20 cellular contexts compared by ENCODE assay signal in the genomic region with DNA sequence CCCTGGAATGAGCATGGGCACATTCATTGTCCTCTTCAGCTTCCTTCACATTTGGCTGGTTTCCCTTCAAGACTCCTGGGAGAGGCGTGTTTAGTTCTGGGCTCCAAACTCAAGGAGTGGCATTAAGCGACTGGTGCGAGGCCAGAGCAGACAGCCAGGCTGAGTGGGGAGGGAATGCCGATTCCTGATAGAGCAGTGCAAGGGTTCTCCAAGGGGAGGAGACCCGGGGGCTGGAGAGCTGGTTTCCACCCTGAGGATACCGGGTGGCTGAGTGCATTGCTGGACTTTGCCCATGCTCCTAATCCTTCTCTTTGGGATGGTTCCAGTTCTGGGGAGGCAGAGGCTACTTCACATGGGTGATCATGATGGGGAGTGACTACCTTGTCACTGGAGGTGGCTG.
DNase-seq lines count a peak whose midpoint lies in the region; ATAC-seq and TF ChIP-seq lines count a peak whose summit lies in the region.
"Had no signal": no experiment of that assay in that cellular context is flagged by ENCODE, and none has a peak within 500 bp of the region (broad histone marks: within the 10 kb centered on the region; RNA-seq: fewer than 3 reads in every experiment).

No MANE protein-coding gene starts in this region.

- TF ChIP-seq CTCF in endodermal cell (conservative IDR thresholded peaks at IDR 0.05), result no peak
- no peak for TF ChIP-seq CTCF in neural crest cell (conservative IDR thresholded peaks at IDR 0.05)

- H3K36me3 Mint-ChIP-seq in endodermal cell (ENCODE audit: low read depth) (no peaks in the 10 kb centered on the region), neural crest cell (ENCODE audit: low read depth) (no peaks in the 10 kb centered on the region)
- H3K36me3 Mint-ChIP-seq: CD4-positive, CD25-positive, alpha-beta regulatory T cell had no signal

- no peak for ATAC-seq in HG03095 (IDR thresholded peaks at IDR 0.05; ENCODE audit: unreplicated experiment)
- ATAC-seq: GM23338, PC-3 had no signal

- no peak overlapping the region for H3K4me3 ChIP-seq in endodermal cell (ENCODE audit: low read length)

- peaks cover 6% of the 10 kb centered on the region for H3K4me1 ChIP-seq in endodermal cell (ENCODE audit: control insufficient read depth, insufficient read depth, low read length)
- H3K4me1 ChIP-seq: Caco-2 had no signal

- H3K27me3 Mint-ChIP-seq in endodermal cell (ENCODE audit: insufficient read depth) (peaks cover 23% of the 10 kb centered on the region), neural crest cell (ENCODE audit: low read depth) (no peaks in the 10 kb centered on the region)

- 96 to 100% methylated on average over 1 to 6 of the region's 6 CpGs for WGBS in endodermal cell (ENCODE audit: insufficient coverage in 1 of 2, insufficient read length in 1 of 2), 2 experiments

- no peak overlapping the region for H3K27ac ChIP-seq in endodermal cell (ENCODE audit: low read depth, low read length)
- H3K27ac ChIP-seq: KMS-11 had no signal

- H3K9ac ChIP-seq in endodermal cell (ENCODE audit: extremely low read depth, low read length, poor library complexity, severe bottlenecking), result no peak overlapping the region
- H3K9ac ChIP-seq: KMS-11 had no signal

- peak; percentile 40 for DNase-seq in GM03348 (ENCODE audit: low spot score)
- DNase-seq in endodermal cell, result peak; percentile 28
- no peak for DNase-seq in neural crest cell (ENCODE audit: low read depth, low spot score)
- DNase-seq in stimulated activated CD8-positive, alpha-beta memory T cell treated with anti-CD3 and anti-CD28 coated beads, Interleukin-4, amount 100 ng/mL, for 48 hours, result peak; percentile 16
- DNase-seq in germinal center (ENCODE audit: low spot score), result no peak
- no peak for DNase-seq in mucosa of gallbladder (ENCODE audit: low spot score)
- no peak for DNase-seq in central memory CD4-positive, alpha-beta T cell
- DNase-seq: BE2C; Caco-2; CD4-positive, CD25-positive, alpha-beta regulatory T cell; NCI-H1436; NCI-H1930; NCI-H226; NCI-H524; RPMI8226; SHP77 treated with DMSO at 0.1 percent for 48 hours had no signal

- H3K4me3 Mint-ChIP-seq in endodermal cell (no peak overlapping the region), neural crest cell (peak overlapping the region; percentile 9)

- no peaks in the 10 kb centered on the region for H3K36me3 ChIP-seq in endodermal cell (ENCODE audit: control insufficient read depth, insufficient read depth, low read length)
- H3K36me3 ChIP-seq: BE2C had no signal

- H3K4me1 Mint-ChIP-seq in endodermal cell, result peaks cover 25% of the 10 kb centered on the region
- H3K4me1 Mint-ChIP-seq in neural crest cell, result peaks cover 46% of the 10 kb centered on the region

- H3K9me3 ChIP-seq in endodermal cell (ENCODE audit: control insufficient read depth, low read length), result no peaks in the 10 kb centered on the region
- H3K9me3 ChIP-seq: BE2C, Caco-2 had no signal

- H3K27me3 ChIP-seq in endodermal cell (ENCODE audit: control insufficient read depth, insufficient read depth, low read length, poor library complexity, severe bottlenecking), result peaks cover 9% of the 10 kb centered on the region
- H3K27me3 ChIP-seq: BE2C had no signal

- H3K27ac Mint-ChIP-seq in endodermal cell, result no peak overlapping the region
- no peak overlapping the region for H3K27ac Mint-ChIP-seq in neural crest cell (ENCODE audit: unreplicated experiment)
- H3K27ac Mint-ChIP-seq: CD4-positive, CD25-positive, alpha-beta regulatory T cell; GM23338 had no signal

- H3K9me3 Mint-ChIP-seq in endodermal cell, result no peaks in the 10 kb centered on the region
- H3K9me3 Mint-ChIP-seq in neural crest cell, result no peaks in the 10 kb centered on the region
- H3K9me3 Mint-ChIP-seq: GM23338 had no signal

Comparison
In these comparisons a context has a peak if more than half of its experiments do, and no peak if none do; other contexts are left out.
1. DNase-seq: peak in GM03348 (single experiment), endodermal cell (single experiment) and stimulated activated CD8-positive, alpha-beta memory T cell treated with anti-CD3 and anti-CD28 coated beads, Interleukin-4, amount 100 ng/mL, for 48 hours (single experiment); none in neural crest cell (single experiment), germinal center (single experiment), mucosa of gallbladder (single experiment) and central memory CD4-positive, alpha-beta T cell (single experiment).